In the genomic region with DNA sequence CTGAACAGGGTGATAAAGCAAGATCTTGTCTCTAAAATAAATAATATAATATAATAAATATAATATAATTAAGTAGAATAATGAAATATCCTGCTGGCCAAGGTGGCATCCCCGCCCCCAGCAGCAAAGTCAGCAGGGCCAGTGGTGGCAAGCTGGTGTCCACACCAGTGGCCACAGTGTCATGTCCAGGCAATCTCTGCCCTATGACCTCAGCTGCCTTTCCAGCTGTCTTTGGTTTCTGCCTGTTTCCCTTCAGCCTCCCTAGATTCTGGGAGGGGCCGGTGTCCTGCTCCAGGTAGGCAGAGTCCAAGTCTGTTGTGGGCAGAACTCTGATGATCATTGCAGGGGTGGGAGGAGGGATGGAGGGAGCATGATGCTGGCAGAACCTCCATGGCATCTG, we compare ENCODE assay signal across 2 cellular contexts.
TF ChIP-seq lines count a peak whose summit lies in the region.

No MANE protein-coding gene starts in this region.

TF ChIP-seq in liver, 16 proteins besides CTCF, POLR2A, EP300 and RAD21:
- TF ChIP-seq SP1 (IDR thresholded peaks at IDR 0.05) (peak; percentile 49), NR2F2 (IDR thresholded peaks at IDR 0.05) (no peak), HNF4G (IDR thresholded peaks at IDR 0.05) (peak; percentile 35), HNF4A (conservative IDR thresholded peaks at IDR 0.05) (peak; percentile 68 to 80), ZBTB33 (IDR thresholded peaks at IDR 0.05) (no peak), GABPA (IDR thresholded peaks at IDR 0.05 in 1 of 2, conservative IDR thresholded peaks at IDR 0.05 in 1 of 2) (no peak), FOXA2 (IDR thresholded peaks at IDR 0.05) (no peak), ATF3 (IDR thresholded peaks at IDR 0.05) (no peak), EGR1 (IDR thresholded peaks at IDR 0.05; ENCODE audit: low read depth in 2 of 2) (no peak), JUND (IDR thresholded peaks at IDR 0.05) (peak in 1 of 2 donors; percentile 27), TAF1 (conservative IDR thresholded peaks at IDR 0.05) (no peak), YY1 (IDR thresholded peaks at IDR 0.05) (no peak), RXRA (IDR thresholded peaks at IDR 0.05) (peak; percentile 66 to 85), REST (IDR thresholded peaks at IDR 0.05) (peak; percentile 25), FOXA1 (IDR thresholded peaks at IDR 0.05) (no peak)
- TF ChIP-seq, protein P1, sequence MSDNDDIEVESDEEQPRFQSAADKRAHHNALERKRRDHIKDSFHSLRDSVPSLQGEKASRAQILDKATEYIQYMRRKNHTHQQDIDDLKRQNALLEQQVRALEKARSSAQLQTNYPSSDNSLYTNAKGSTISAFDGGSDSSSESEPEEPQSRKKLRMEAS (IDR thresholded peaks at IDR 0.05): no peak

TF ChIP-seq in HepG2, 621 proteins besides CTCF, POLR2A, EP300 and RAD21:
- TF ChIP-seq, protein P2, sequence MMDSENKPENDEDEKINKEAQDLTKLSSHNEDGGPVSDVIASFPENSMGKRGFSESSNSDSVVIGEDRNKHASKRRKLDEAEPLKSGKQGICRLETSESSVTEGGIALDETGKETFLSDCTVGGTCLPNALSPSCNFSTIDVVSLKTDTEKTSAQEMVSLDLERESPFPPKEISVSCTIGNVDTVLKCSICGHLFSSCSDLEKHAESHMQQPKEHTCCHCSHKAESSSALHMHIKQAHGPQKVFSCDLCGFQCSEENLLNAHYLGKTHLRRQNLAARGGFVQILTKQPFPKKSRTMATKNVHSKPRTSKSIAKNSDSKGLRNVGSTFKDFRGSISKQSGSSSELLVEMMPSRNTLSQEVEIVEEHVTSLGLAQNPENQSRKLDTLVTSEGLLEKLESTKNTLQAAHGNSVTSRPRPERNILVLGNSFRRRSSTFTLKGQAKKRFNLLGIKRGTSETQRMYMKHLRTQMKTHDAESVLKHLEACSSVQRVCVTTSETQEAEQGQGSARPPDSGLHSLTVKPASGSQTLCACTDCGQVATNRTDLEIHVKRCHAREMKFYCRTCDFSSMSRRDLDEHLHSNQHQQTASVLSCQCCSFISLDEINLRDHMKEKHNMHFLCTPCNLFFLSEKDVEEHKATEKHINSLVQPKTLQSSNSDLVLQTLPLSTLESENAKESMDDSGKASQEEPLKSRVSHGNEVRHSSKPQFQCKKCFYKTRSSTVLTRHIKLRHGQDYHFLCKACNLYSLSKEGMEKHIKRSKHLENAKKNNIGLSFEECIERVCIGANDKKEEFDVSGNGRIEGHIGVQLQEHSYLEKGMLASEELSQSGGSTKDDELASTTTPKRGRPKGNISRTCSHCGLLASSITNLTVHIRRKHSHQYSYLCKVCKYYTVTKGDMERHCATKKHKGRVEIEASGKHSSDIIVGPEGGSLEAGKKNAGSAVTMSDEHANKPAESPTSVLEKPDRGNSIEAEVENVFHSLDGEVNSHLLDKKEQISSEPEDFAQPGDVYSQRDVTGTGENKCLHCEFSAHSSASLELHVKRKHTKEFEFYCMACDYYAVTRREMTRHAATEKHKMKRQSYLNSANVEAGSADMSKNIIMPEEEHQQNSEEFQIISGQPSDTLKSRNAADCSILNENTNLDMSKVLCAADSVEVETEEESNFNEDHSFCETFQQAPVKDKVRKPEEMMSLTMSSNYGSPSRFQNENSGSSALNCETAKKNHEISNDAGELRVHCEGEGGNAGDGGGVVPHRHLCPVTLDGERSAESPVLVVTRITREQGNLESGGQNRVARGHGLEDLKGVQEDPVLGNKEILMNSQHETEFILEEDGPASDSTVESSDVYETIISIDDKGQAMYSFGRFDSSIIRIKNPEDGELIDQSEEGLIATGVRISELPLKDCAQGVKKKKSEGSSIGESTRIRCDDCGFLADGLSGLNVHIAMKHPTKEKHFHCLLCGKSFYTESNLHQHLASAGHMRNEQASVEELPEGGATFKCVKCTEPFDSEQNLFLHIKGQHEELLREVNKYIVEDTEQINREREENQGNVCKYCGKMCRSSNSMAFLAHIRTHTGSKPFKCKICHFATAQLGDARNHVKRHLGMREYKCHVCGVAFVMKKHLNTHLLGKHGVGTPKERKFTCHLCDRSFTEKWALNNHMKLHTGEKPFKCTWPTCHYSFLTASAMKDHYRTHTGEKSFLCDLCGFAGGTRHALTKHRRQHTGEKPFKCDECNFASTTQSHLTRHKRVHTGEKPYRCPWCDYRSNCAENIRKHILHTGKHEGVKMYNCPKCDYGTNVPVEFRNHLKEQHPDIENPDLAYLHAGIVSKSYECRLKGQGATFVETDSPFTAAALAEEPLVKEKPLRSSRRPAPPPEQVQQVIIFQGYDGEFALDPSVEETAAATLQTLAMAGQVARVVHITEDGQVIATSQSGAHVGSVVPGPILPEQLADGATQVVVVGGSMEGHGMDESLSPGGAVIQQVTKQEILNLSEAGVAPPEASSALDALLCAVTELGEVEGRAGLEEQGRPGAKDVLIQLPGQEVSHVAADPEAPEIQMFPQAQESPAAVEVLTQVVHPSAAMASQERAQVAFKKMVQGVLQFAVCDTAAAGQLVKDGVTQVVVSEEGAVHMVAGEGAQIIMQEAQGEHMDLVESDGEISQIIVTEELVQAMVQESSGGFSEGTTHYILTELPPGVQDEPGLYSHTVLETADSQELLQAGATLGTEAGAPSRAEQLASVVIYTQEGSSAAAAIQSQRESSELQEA (CRISPR knock-in tag; IDR thresholded peaks at IDR 0.05; ENCODE audit: not compliant biosample characterization): no peak
- TF ChIP-seq TCF7 (IDR thresholded peaks at IDR 0.05; ENCODE audit: low read depth) (no peak), ARNT (IDR thresholded peaks at IDR 0.05) (no peak), ZNF251 (CRISPR knock-in tag; IDR thresholded peaks at IDR 0.05) (no peak), ZNF512 (CRISPR knock-in tag; IDR thresholded peaks at IDR 0.05) (no peak), KLF6 (CRISPR knock-in tag; IDR thresholded peaks at IDR 0.05) (no peak), ONECUT2 (CRISPR knock-in tag; IDR thresholded peaks at IDR 0.05) (no peak), ZBTB42 (CRISPR knock-in tag; IDR thresholded peaks at IDR 0.05) (no peak), TOE1 (CRISPR knock-in tag; IDR thresholded peaks at IDR 0.05) (no peak), GFI1 (CRISPR knock-in tag; IDR thresholded peaks at IDR 0.05; ENCODE audit: borderline replicate concordance) (no peak), SNAPC5 (CRISPR knock-in tag; IDR thresholded peaks at IDR 0.05; ENCODE audit: borderline replicate concordance) (no peak)
- TF ChIP-seq, protein P3, sequence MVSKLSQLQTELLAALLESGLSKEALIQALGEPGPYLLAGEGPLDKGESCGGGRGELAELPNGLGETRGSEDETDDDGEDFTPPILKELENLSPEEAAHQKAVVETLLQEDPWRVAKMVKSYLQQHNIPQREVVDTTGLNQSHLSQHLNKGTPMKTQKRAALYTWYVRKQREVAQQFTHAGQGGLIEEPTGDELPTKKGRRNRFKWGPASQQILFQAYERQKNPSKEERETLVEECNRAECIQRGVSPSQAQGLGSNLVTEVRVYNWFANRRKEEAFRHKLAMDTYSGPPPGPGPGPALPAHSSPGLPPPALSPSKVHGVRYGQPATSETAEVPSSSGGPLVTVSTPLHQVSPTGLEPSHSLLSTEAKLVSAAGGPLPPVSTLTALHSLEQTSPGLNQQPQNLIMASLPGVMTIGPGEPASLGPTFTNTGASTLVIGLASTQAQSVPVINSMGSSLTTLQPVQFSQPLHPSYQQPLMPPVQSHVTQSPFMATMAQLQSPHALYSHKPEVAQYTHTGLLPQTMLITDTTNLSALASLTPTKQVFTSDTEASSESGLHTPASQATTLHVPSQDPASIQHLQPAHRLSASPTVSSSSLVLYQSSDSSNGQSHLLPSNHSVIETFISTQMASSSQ (IDR thresholded peaks at IDR 0.05; ENCODE audit: low read depth): no peak
- TF ChIP-seq, protein P3 (CRISPR knock-in tag; IDR thresholded peaks at IDR 0.05; ENCODE audit: borderline replicate concordance): no peak
